In genomic region chr10:114825513-114826253, GRCh38 we compare ENCODE assay signal across 8 cellular contexts. TPM values are rescaled to one million over a fixed set of nuclear protein-coding genes. Genes with fewer than 3 reads are reported as not detected.
DNase-seq lines count a peak whose midpoint lies in the region; ATAC-seq and TF ChIP-seq lines count a peak whose summit lies in the region.

No MANE protein-coding gene starts in this region.

- DNase-seq in heart right ventricle: no peak
- DNase-seq in Right ventricle myocardium inferior (ENCODE audit: missing footprints): no peak
- DNase-seq in activated T-helper 1 cell treated with anti-CD3 and anti-CD28 coated beads, Interleukin-12 subunit alpha, Interleukin-12 subunit beta, Interleukin-2, Interleukin-4 antibody, amounts not matched to agents 30 ng/mL and 10 ng/mL and 1 ng/mL, durations not matched to agents 14 hours and 24 hours and 36 hours (ENCODE audit: low spot score): no peak
- no peak for DNase-seq in NCI-H345 (lab: John Stamatoyannopoulos, UW)
- DNase-seq in C1 segment of cervical spinal cord (lab: John Stamatoyannopoulos, UW): no peak
- DNase-seq in NCI-H1417 (lab: John Stamatoyannopoulos, UW): no peak

- no peaks in the 10 kb centered on the region for H3K27me3 ChIP-seq in heart right ventricle
- no peaks in the 10 kb centered on the region for H3K27me3 ChIP-seq in neutrophil

- peak overlapping the region; percentile 32 for H3K4me3 Mint-ChIP-seq in activated T-helper 1 cell treated with anti-CD3 and anti-CD28 coated beads, Interleukin-12 subunit alpha, Interleukin-12 subunit beta, Interleukin-2, Interleukin-4 antibody, amounts not matched to agents 30 ng/mL and 10 ng/mL and 1 ng/mL, durations not matched to agents 14 hours and 24 hours and 36 hours

- H3K27ac Mint-ChIP-seq in activated T-helper 1 cell treated with anti-CD3 and anti-CD28 coated beads, Interleukin-12 subunit alpha, Interleukin-12 subunit beta, Interleukin-2, Interleukin-4 antibody, amounts not matched to agents 30 ng/mL and 10 ng/mL and 1 ng/mL, durations not matched to agents 14 hours and 24 hours and 36 hours: peak overlapping the region; percentile 80

- 44 to 52% methylated on average over 4 of the region's 4 CpGs for WGBS in heart right ventricle, 2 donors

- TF ChIP-seq CTCF in heart right ventricle (IDR thresholded peaks at IDR 0.05): no peak
- TF ChIP-seq CTCF in neutrophil (IDR thresholded peaks at IDR 0.05): no peak

- peaks cover 42% of the 10 kb centered on the region for H3K4me1 Mint-ChIP-seq in activated T-helper 1 cell treated with anti-CD3 and anti-CD28 coated beads, Interleukin-12 subunit alpha, Interleukin-12 subunit beta, Interleukin-2, Interleukin-4 antibody, amounts not matched to agents 30 ng/mL and 10 ng/mL and 1 ng/mL, durations not matched to agents 14 hours and 24 hours and 36 hours (ENCODE audit: low read depth)

- H3K36me3 ChIP-seq in heart right ventricle (peaks cover 0 to 3% (median 0%) of the 10 kb centered on the region in 9 donors), neutrophil (no peaks in the 10 kb centered on the region)

- peaks cover 28% of the 10 kb centered on the region for H3K36me3 Mint-ChIP-seq in activated T-helper 1 cell treated with anti-CD3 and anti-CD28 coated beads, Interleukin-12 subunit alpha, Interleukin-12 subunit beta, Interleukin-2, Interleukin-4 antibody, amounts not matched to agents 30 ng/mL and 10 ng/mL and 1 ng/mL, durations not matched to agents 14 hours and 24 hours and 36 hours (ENCODE audit: low read depth)

- H3K4me3 ChIP-seq in heart right ventricle (no peak overlapping the region), neutrophil (ENCODE audit: low read depth in 1 of 2, low read length in 1 of 2) (no peak overlapping the region)

- H3K27ac ChIP-seq in heart right ventricle (peak overlapping the region in 9 of 10 donors; percentile 3 to 99 (median 36)), neutrophil (peak overlapping the region; percentile 51)

- intact Hi-C loops in heart right ventricle (cut with DNase I) (loop anchor here in 4 of 10 donors (10.0 kb wide), 2 partner anchors 351 to 521 kb away; no protein-coding TSS in a partner anchor), Right ventricle myocardium inferior (cut with DNase I) (loop anchor here (10.0 kb wide), 2 partner anchors 521 to 651 kb away; partner anchors contain the start of genes CCDC186 and TDRD1)
- intact Hi-C loops in activated T-helper 1 cell treated with anti-CD3 and anti-CD28 coated beads, Interleukin-12 subunit alpha, Interleukin-12 subunit beta, Interleukin-2, Interleukin-4 antibody, amounts not matched to agents 30 ng/mL and 10 ng/mL and 1 ng/mL, durations not matched to agents 14 hours and 24 hours and 36 hours (cut with micrococcal nuclease): loop anchor here (1.0 to 5.0 kb wide), 8 partner anchors 24 to 1144 kb away; partner anchors contain the start of genes DCLRE1A, NHLRC2 and TRUB1

- H3K9me3 Mint-ChIP-seq in activated T-helper 1 cell treated with anti-CD3 and anti-CD28 coated beads, Interleukin-12 subunit alpha, Interleukin-12 subunit beta, Interleukin-2, Interleukin-4 antibody, amounts not matched to agents 30 ng/mL and 10 ng/mL and 1 ng/mL, durations not matched to agents 14 hours and 24 hours and 36 hours: no peaks in the 10 kb centered on the region

- H3K27me3 Mint-ChIP-seq in activated T-helper 1 cell treated with anti-CD3 and anti-CD28 coated beads, Interleukin-12 subunit alpha, Interleukin-12 subunit beta, Interleukin-2, Interleukin-4 antibody, amounts not matched to agents 30 ng/mL and 10 ng/mL and 1 ng/mL, durations not matched to agents 14 hours and 24 hours and 36 hours (ENCODE audit: insufficient read depth): no peaks in the 10 kb centered on the region

- H3K9me3 ChIP-seq in heart right ventricle: no peaks in the 10 kb centered on the region
- H3K9me3 ChIP-seq in neutrophil: no peaks in the 10 kb centered on the region

- ATAC-seq in heart right ventricle (peak in 2 of 8 donors; percentile 25 to 29), Right ventricle myocardium inferior (no peak), HG02943 (IDR thresholded peaks at IDR 0.05; ENCODE audit: low read depth, unreplicated experiment) (peak; percentile 42)

- H3K4me1 ChIP-seq in heart right ventricle: peaks cover 4 to 68% (median 51%) of the 10 kb centered on the region in 9 donors
- peaks cover 29 to 43% of the 10 kb centered on the region in 2 experiments for H3K4me1 ChIP-seq in neutrophil (ENCODE audit: control insufficient read depth in 1 of 2, insufficient read depth in 1 of 2, low read depth in 1 of 2, low read length in 1 of 2)

RNA-seq across cellular contexts. Expression of gene FHIP2A, which starts 4.1 kb away (rescaled TPM):
- total RNA-seq in heart right ventricle (10 to 100 TPM; 19.1 to 36.6 (median 27.7) TPM), Right ventricle myocardium inferior (25.2 TPM)
- polyA plus RNA-seq in heart right ventricle: 1 to 10 TPM; 4.8 to 8.7 TPM
- 25.0 and 29.0 TPM in 2 replicates for total RNA-seq in activated T-helper 1 cell treated with anti-CD3 and anti-CD28 coated beads, Interleukin-12 subunit alpha, Interleukin-12 subunit beta, Interleukin-2, Interleukin-4 antibody, amounts not matched to agents 30 ng/mL and 10 ng/mL and 1 ng/mL, durations not matched to agents 14 hours and 24 hours and 36 hours
